ENCODE assay signal across 1 cellular context in the genomic region with DNA sequence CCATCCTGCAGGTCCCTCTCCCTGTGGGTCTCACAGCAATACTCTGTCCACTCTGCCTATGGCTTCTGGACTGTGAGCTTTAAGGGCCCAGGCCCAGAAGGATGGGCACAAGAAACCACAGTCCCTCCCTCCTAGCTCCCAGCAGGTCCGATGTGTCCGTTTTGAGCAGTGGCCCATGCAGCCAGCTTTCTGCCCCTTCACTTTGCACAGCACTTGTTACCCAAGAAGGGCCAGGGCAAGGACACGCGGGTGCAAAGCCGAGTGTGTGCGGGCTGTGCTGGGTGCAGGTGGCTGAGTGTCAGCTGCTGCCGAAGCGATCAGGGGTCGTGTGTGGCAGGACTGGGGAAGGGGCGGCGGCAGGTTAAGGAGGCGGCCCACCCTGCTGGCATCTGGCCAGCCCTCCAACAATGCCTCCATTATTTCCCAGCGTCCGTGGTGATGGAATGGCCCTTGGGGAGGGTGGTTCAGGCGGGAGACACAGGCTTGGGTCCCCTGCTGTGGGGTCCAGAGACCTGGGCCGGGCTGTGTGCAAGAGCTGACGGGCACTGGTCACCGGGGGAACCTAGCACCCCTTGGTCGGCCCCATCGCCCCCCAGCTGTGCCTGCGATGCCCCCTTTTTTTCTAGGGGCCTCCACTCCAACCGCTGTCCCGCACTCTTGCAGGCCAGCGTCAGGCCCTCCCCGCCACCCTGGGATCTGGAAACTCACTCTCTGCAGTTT.
TF ChIP-seq lines count a peak whose summit lies in the region.

No MANE protein-coding gene starts in this region.

TF ChIP-seq in HepG2, 621 proteins besides CTCF, POLR2A, EP300 and RAD21:
- TF ChIP-seq ZNF792 (CRISPR knock-in tag; IDR thresholded peaks at IDR 0.05), result no peak
- TF ChIP-seq ZNF354B (CRISPR knock-in tag; IDR thresholded peaks at IDR 0.05), result no peak
- TF ChIP-seq, protein P1, sequence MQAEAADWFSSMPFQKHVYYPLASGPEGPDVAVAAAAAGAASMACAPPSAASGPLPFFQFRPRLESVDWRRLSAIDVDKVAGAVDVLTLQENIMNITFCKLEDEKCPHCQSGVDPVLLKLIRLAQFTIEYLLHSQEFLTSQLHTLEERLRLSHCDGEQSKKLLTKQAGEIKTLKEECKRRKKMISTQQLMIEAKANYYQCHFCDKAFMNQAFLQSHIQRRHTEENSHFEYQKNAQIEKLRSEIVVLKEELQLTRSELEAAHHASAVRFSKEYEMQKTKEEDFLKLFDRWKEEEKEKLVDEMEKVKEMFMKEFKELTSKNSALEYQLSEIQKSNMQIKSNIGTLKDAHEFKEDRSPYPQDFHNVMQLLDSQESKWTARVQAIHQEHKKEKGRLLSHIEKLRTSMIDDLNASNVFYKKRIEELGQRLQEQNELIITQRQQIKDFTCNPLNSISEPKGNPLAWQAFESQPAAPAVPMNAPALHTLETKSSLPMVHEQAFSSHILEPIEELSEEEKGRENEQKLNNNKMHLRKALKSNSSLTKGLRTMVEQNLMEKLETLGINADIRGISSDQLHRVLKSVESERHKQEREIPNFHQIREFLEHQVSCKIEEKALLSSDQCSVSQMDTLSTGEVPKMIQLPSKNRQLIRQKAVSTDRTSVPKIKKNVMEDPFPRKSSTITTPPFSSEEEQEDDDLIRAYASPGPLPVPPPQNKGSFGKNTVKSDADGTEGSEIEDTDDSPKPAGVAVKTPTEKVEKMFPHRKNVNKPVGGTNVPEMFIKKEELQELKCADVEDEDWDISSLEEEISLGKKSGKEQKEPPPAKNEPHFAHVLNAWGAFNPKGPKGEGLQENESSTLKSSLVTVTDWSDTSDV (CRISPR knock-in tag; IDR thresholded peaks at IDR 0.05), result no peak
- no peak for TF ChIP-seq ZNF713 (CRISPR knock-in tag; IDR thresholded peaks at IDR 0.05)
- TF ChIP-seq ZNF124 (CRISPR knock-in tag; IDR thresholded peaks at IDR 0.05), result 0 out of 2 replicates have a peak, but pooled peaks have one; percentile 9
- TF ChIP-seq MEIS2 (CRISPR knock-in tag; IDR thresholded peaks at IDR 0.05), result no peak
- TF ChIP-seq ARNT2 (CRISPR knock-in tag; IDR thresholded peaks at IDR 0.05; ENCODE audit: low read depth), result no peak
- TF ChIP-seq AGO2 (optimal IDR thresholded peaks at IDR 0.05; ENCODE audit: low read depth, low read length), result peak; percentile 1
- TF ChIP-seq, protein P2, sequence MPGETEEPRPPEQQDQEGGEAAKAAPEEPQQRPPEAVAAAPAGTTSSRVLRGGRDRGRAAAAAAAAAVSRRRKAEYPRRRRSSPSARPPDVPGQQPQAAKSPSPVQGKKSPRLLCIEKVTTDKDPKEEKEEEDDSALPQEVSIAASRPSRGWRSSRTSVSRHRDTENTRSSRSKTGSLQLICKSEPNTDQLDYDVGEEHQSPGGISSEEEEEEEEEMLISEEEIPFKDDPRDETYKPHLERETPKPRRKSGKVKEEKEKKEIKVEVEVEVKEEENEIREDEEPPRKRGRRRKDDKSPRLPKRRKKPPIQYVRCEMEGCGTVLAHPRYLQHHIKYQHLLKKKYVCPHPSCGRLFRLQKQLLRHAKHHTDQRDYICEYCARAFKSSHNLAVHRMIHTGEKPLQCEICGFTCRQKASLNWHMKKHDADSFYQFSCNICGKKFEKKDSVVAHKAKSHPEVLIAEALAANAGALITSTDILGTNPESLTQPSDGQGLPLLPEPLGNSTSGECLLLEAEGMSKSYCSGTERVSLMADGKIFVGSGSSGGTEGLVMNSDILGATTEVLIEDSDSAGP (CRISPR knock-in tag; IDR thresholded peaks at IDR 0.05; ENCODE audit: borderline replicate concordance), result 0 out of 2 replicates have a peak, but pooled peaks have one; percentile 4
- no peak for TF ChIP-seq ZFP36 (IDR thresholded peaks at IDR 0.05; ENCODE audit: borderline replicate concordance, low read depth, low read length, partially characterized antibody)
TF ChIP-seq in HepG2: peak in this region for 3.
